In the genomic region with DNA sequence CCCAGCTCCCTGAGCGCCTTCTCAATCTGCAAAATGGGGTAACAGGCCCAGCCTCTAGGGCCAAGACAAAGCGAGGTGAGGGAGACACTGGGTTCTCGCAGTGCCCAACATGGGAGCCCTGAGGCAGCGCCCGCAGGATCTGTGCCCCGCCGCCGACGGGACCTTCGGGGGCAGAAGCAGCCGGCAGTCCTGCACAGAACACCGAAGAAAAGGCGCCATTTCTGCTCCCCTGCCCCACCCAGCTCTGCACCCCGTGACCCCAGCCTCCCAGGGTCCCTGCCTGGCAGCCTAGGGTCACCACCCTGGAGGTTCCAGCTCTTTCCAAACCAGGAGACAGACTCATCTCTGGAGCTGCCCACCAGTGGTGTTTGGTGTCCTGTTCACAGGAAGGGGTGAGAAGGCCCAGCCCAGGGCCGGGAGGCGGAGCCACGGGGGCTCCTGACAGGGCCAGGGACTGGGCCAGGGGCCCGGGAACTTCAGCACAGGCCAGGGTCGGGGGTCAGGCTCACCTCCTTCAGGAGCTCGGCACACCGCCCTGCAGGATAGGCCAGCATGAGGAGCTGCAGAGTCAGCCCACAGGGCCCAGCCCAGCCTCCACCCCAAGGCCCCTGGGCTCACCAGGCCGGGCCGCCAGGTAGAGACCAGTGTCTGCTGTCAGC, we compare ENCODE assay signal across 19 cellular contexts. TPM values are rescaled to one million over a fixed set of nuclear protein-coding genes. Genes with fewer than 3 reads are reported as not detected.
DNase-seq lines count a peak whose midpoint lies in the region; ATAC-seq and TF ChIP-seq lines count a peak whose summit lies in the region.
"Had no signal": no experiment of that assay in that cellular context is flagged by ENCODE, and none has a peak within 500 bp of the region (broad histone marks: within the 10 kb centered on the region; RNA-seq: fewer than 3 reads in every experiment).

No MANE protein-coding gene starts in this region.

- H3K9me3 Mint-ChIP-seq in chondrocyte (ENCODE audit: low read depth) (peaks cover 21% of the 10 kb centered on the region), nephron progenitor cell (peaks cover 39% of the 10 kb centered on the region)

- H3K27me3 Mint-ChIP-seq in chondrocyte (ENCODE audit: low read depth), result peaks cover 13% of the 10 kb centered on the region
- H3K27me3 Mint-ChIP-seq in nephron progenitor cell (ENCODE audit: low read depth, poor library complexity), result peaks cover 28% of the 10 kb centered on the region

- TF ChIP-seq CTCF in chondrocyte (IDR thresholded peaks at IDR 0.05), result no peak
- TF ChIP-seq CTCF in nephron progenitor cell (IDR thresholded peaks at IDR 0.05), result no peak
- TF ChIP-seq CTCF in stomach (IDR thresholded peaks at IDR 0.05), result no peak

- TF ChIP-seq POLR2A in stomach (IDR thresholded peaks at IDR 0.05), result no peak

- no peaks in the 10 kb centered on the region for H3K36me3 Mint-ChIP-seq in chondrocyte (ENCODE audit: low read depth)
- peaks cover 7% of the 10 kb centered on the region for H3K36me3 Mint-ChIP-seq in nephron progenitor cell (ENCODE audit: low read depth)

- no peak for ATAC-seq in HG03521 (IDR thresholded peaks at IDR 0.05; ENCODE audit: unreplicated experiment)
- ATAC-seq: PC-3 had no signal

- 68 to 88% (median 80%) methylated on average over 14 to 23 of the region's 23 CpGs for WGBS in stomach, 5 donors

- no peak overlapping the region for H3K27ac ChIP-seq in stomach
- H3K27ac ChIP-seq: RWPE1, SJCRH30 had no signal

- H3K27ac Mint-ChIP-seq in chondrocyte (ENCODE audit: unreplicated experiment) (no peak overlapping the region), nephron progenitor cell (no peak overlapping the region)
- H3K27ac Mint-ChIP-seq: CD8-positive, alpha-beta memory T cell; HFFc6 had no signal

- H3K9me3 ChIP-seq in stomach, result peaks cover 0 to 27% (median 9%) of the 10 kb centered on the region in 4 donors

- intact Hi-C loops in stomach (cut with DNase I; ENCODE audit: low total_unique reads), result no loop called here

- TF ChIP-seq EP300 in stomach (IDR thresholded peaks at IDR 0.05), result no peak

- DNase-seq in NCI-H2029 (lab: John Stamatoyannopoulos, UW) (peak; percentile 23), NCI-H2029 treated with DMSO at 0.1 percent for 48 hours (lab: John Stamatoyannopoulos, UW) (no peak), COLO668 (lab: John Stamatoyannopoulos, UW; ENCODE audit: unreplicated experiment) (peak; percentile 37), chondrocyte (ENCODE audit: low spot score) (peak; percentile 93), nephron progenitor cell (peak; percentile 54), stomach (no peak), NCI-H187 treated with DMSO at 0.1 percent for 48 hours (lab: John Stamatoyannopoulos, UW) (no peak)
- DNase-seq: 8988T; CD8-positive, alpha-beta memory T cell; GOT3; HFFc6; Karpas-422; MM.1S; NCI-H446 treated with DMSO at 0.1 percent for 48 hours; PC-3 had no signal

- H3K4me1 Mint-ChIP-seq in chondrocyte (ENCODE audit: low read depth), result no peaks in the 10 kb centered on the region
- peaks cover 3% of the 10 kb centered on the region for H3K4me1 Mint-ChIP-seq in nephron progenitor cell
- H3K4me1 Mint-ChIP-seq: CD8-positive, alpha-beta memory T cell had no signal

- H3K4me1 ChIP-seq in stomach, result no peaks in the 10 kb centered on the region

- H3K4me3 Mint-ChIP-seq in chondrocyte (ENCODE audit: unreplicated experiment) (no peak overlapping the region), nephron progenitor cell (no peak overlapping the region)
- H3K4me3 Mint-ChIP-seq: CD8-positive, alpha-beta memory T cell; HFFc6 had no signal

- no peaks in the 10 kb centered on the region for H3K36me3 ChIP-seq in stomach
- H3K36me3 ChIP-seq: SJCRH30 had no signal

- peaks cover 0 to 10% (median 0%) of the 10 kb centered on the region in 3 donors for H3K27me3 ChIP-seq in stomach
- H3K27me3 ChIP-seq: SJCRH30 had no signal

- H3K4me3 ChIP-seq in stomach, result no peak overlapping the region
- H3K4me3 ChIP-seq: SJCRH30 had no signal

RNA-seq across cellular contexts. Expression of a gene that starts 3.3 kb away (rescaled TPM):
- total RNA-seq in chondrocyte (not detected in 3 replicates), stomach (not detected)
- polyA plus RNA-seq in stomach, result not detected
- total RNA-seq: CD8-positive, alpha-beta memory T cell; HFFc6; PC-3; SJCRH30 had no signal
- polyA plus RNA-seq: BJ; CD8-positive, alpha-beta memory T cell had no signal

RNA-seq across cellular contexts. Expression of a gene that starts 6.4 kb away (rescaled TPM):
- total RNA-seq in chondrocyte (not detected in 3 replicates), stomach (10 to 100 TPM in 2 of 5 donors, 1 to 10 TPM in 1, not detected in 2; 7.0 to 31.2 (median 12.5) TPM)
- 10 to 100 TPM; 18.8 to 23.2 (median 19.5) TPM for polyA plus RNA-seq in stomach
- total RNA-seq: CD8-positive, alpha-beta memory T cell; HFFc6; PC-3; SJCRH30 had no signal
- polyA plus RNA-seq: BJ; CD8-positive, alpha-beta memory T cell had no signal

RNA-seq across cellular contexts. Expression of a gene that starts 9.6 kb away (rescaled TPM):
- not detected in 3 replicates for total RNA-seq in chondrocyte
- total RNA-seq in stomach, result not detected
- not detected for polyA plus RNA-seq in stomach
- total RNA-seq: CD8-positive, alpha-beta memory T cell; HFFc6; PC-3; SJCRH30 had no signal
- polyA plus RNA-seq: BJ; CD8-positive, alpha-beta memory T cell had no signal

RNA-seq across cellular contexts. Expression of a gene that starts 12.0 kb away (rescaled TPM):
- total RNA-seq in chondrocyte (not detected in 3 replicates), stomach (10 to 100 TPM in 1 of 5 donors, 1 to 10 TPM in 3, under 1 TPM in 1; 0.58 to 25.5 (median 4.9) TPM)
- 10 to 100 TPM in 2 of 3 donors, 1 to 10 TPM in 1; 7.7 to 18.4 (median 10.2) TPM for polyA plus RNA-seq in stomach
- total RNA-seq: HFFc6, PC-3, SJCRH30 had no signal
- polyA plus RNA-seq: BJ had no signal

RNA-seq across cellular contexts. Expression of a gene that starts 36.4 kb away (rescaled TPM):
- 31.2 to 40.0 TPM (median 32.5 TPM) in 3 replicates for total RNA-seq in chondrocyte
- 100 to 1,000 TPM in 1 of 5 donors, 10 to 100 TPM in 4; 11.1 to 152 (median 64.5) TPM for total RNA-seq in stomach
- 100 to 1,000 TPM; 139 to 219 (median 195) TPM for polyA plus RNA-seq in stomach

Comparison
In these comparisons a context has a peak if more than half of its experiments do, and no peak if none do; other contexts are left out.
1. DNase-seq: peak in NCI-H2029 (single experiment), COLO668 (single experiment), chondrocyte (single experiment) and nephron progenitor cell (single experiment); none in NCI-H2029 treated with DMSO at 0.1 percent for 48 hours (single experiment), stomach (single experiment) and NCI-H187 treated with DMSO at 0.1 percent for 48 hours (single experiment).